8 cellular contexts compared by ENCODE assay signal in the genomic region with DNA sequence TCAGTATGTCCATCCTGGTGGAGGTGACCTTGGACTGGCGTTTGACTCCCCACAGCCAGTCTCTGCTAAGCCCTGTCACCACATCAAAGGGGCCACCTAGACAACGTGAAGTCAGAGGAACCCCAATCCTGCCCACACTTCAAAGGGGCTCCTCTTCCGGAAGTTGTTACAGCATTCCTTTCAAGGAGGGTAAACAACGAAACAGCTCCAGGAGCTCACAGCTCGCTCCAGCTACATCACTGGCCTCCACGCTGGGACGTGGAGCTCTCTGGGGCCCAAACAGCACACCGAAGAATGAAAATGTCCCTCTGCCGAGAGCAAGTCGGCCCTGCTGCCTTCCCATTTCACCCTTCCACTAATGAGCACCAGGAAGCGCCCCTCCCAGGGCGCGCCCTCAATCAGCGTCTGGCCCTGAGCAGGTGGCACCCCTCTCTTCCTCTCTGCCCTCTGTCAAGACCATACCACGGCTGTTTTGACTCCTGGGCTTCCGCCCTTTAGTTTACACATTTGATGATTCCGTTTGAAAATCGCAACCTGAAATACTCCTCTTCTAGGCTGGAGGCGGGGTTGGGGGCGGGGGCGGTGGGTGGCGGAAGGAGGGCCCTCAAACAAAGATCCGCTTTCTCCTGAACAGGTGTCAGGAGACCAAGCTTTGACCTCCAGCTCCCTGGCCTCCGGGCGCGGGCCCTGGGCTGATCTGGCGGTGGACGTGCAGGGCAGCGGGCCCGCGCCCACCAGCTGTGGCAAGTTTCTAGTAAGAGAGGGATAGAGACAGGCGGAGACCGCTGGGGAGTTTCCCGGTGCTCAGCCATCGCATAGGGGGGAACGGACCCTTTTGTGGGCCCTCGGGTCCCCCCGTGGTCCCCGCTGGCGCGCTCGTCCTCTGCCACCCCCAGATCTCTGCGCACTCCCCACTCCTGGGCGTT.
DNase-seq lines count a peak whose midpoint lies in the region; ATAC-seq and TF ChIP-seq lines count a peak whose summit lies in the region.

No MANE protein-coding gene starts in this region.

- DNase-seq in GM13977 (ENCODE audit: low spot score), result peak; percentile 39
- peak; percentile 62 for DNase-seq in NCI-H748 treated with DMSO at 0.1 percent for 48 hours (lab: John Stamatoyannopoulos, UW)
- peak; percentile 57 for DNase-seq in activated naive CD4-positive, alpha-beta T cell treated with anti-CD3 and anti-CD28 coated beads, Interleukin-2, amount 50 U/mL, for 16 hours
- peak; percentile 70 for DNase-seq in stimulated activated CD4-positive, alpha-beta T cell treated with anti-CD3 and anti-CD28 coated beads, Interleukin-1b, Interleukin-23, amount 100 ng/mL, for 48 hours
- no peak for DNase-seq in NCI-H128 (lab: John Stamatoyannopoulos, UW; ENCODE audit: unreplicated experiment)

- H3K27ac ChIP-seq in iPS-20b (ENCODE audit: low read length), result no peak overlapping the region

- no peak for ATAC-seq in GM18519 (IDR thresholded peaks at IDR 0.05; ENCODE audit: low FRiP score, unreplicated experiment)
- ATAC-seq in GM21423 (IDR thresholded peaks at IDR 0.05; ENCODE audit: unreplicated experiment), result no peak

- no peak for TF ChIP-seq CTCF in GM13977 (IDR thresholded peaks at IDR 0.05; ENCODE audit: extremely low read depth, insufficient read depth, missing control alignments)

- in situ Hi-C loops in GM13977 (cut with MboI; ENCODE audit: low pct_unique_long_range_greater_than_20kb, low sequenced_read_pairs, unreplicated experiment), result no loop called here

- peaks cover 40% of the 10 kb centered on the region for H3K27me3 ChIP-seq in iPS-20b (ENCODE audit: insufficient read depth, low read length)

- H3K36me3 ChIP-seq in iPS-20b (ENCODE audit: insufficient read depth, low read depth, low read length), result no peaks in the 10 kb centered on the region

- peak overlapping the region; percentile 82 for H3K4me3 ChIP-seq in iPS-20b (ENCODE audit: low read length)

- peaks cover 8% of the 10 kb centered on the region; the same call in 1 of the 2 replicates for H3K4me1 ChIP-seq in iPS-20b (ENCODE audit: insufficient read depth, low read length)

- H3K9me3 ChIP-seq in iPS-20b (ENCODE audit: insufficient read depth, low read depth, low read length), result no peaks in the 10 kb centered on the region

- H3K9ac ChIP-seq in iPS-20b (ENCODE audit: low read depth, low read length), result peak overlapping the region; percentile 35; the same call in 1 of the 2 replicates
